Comparison of ENCODE assay signal across 8 cellular contexts in genomic region chrX:24055043-24055356, GRCh38. TPM values are rescaled to one million over a fixed set of nuclear protein-coding genes. Genes with fewer than 3 reads are reported as not detected.
DNase-seq lines count a peak whose midpoint lies in the region; ATAC-seq and TF ChIP-seq lines count a peak whose summit lies in the region.

No MANE protein-coding gene starts in this region.

- no peak overlapping the region for H3K9ac ChIP-seq in DND-41 (ENCODE audit: low read depth, low read length)

- no peak for TF ChIP-seq CTCF in DND-41 (IDR thresholded peaks at IDR 0.05; ENCODE audit: borderline replicate concordance, extremely low read depth, low read length, poor library complexity, severe bottlenecking)
- TF ChIP-seq CTCF in activated CD8-positive, alpha-beta T cell treated with anti-CD3 and anti-CD28 coated beads for 36 hours (IDR thresholded peaks at IDR 0.05), result no peak
- no peak for TF ChIP-seq CTCF in left lung (IDR thresholded peaks at IDR 0.05)
- TF ChIP-seq CTCF in uterus (IDR thresholded peaks at IDR 0.05), result no peak

- TF ChIP-seq POLR2A in uterus (IDR thresholded peaks at IDR 0.05), result no peak

- H3K27ac Mint-ChIP-seq in activated CD8-positive, alpha-beta T cell treated with anti-CD3 and anti-CD28 coated beads for 36 hours, result no peak overlapping the region

- no peaks in the 10 kb centered on the region for H3K27me3 Mint-ChIP-seq in activated CD8-positive, alpha-beta T cell treated with anti-CD3 and anti-CD28 coated beads for 36 hours

- H3K27ac ChIP-seq in DND-41 (ENCODE audit: low read length) (no peak overlapping the region; the same call in 1 of the 2 replicates), left lung (peak overlapping the region; percentile 87 to 92), uterus (peak overlapping the region in 1 of 2 donors; percentile 93)

- no peaks in the 10 kb centered on the region; the same call in 1 of the 2 replicates for H4K20me1 ChIP-seq in DND-41 (ENCODE audit: insufficient read depth, low read length)

- no peak for DNase-seq in DND-41
- DNase-seq in activated CD8-positive, alpha-beta T cell treated with anti-CD3 and anti-CD28 coated beads for 36 hours, result no peak
- no peak for DNase-seq in left lung
- no peak for DNase-seq in uterus
- no peak for DNase-seq in cerebellar nuclear complex (lab: John Stamatoyannopoulos, UW)
- DNase-seq in activated CD8-positive, alpha-beta memory T cell treated with anti-CD3 and anti-CD28 coated beads, Interleukin-2, amount 50 U/mL, for 4 hours, result no peak
- no peak for DNase-seq in dermis blood vessel endothelial cell

- H3K27me3 ChIP-seq in DND-41 (ENCODE audit: insufficient read depth, low read length, poor library complexity), result no peaks in the 10 kb centered on the region
- no peaks in the 10 kb centered on the region for H3K27me3 ChIP-seq in left lung
- H3K27me3 ChIP-seq in uterus, result no peaks in the 10 kb centered on the region

- peak overlapping the region; percentile 84 for H2AFZ ChIP-seq in DND-41 (ENCODE audit: low read depth, low read length)

- H3K4me1 ChIP-seq in DND-41 (ENCODE audit: insufficient read depth, low read length) (peaks cover 11% of the 10 kb centered on the region; the same call in 1 of the 2 replicates), left lung (no peaks in the 10 kb centered on the region), uterus (peaks cover 0 to 3% of the 10 kb centered on the region in 2 donors)

- peaks cover 6% of the 10 kb centered on the region for H3K4me1 Mint-ChIP-seq in activated CD8-positive, alpha-beta T cell treated with anti-CD3 and anti-CD28 coated beads for 36 hours (ENCODE audit: low read depth)

- H3K4me3 Mint-ChIP-seq in activated CD8-positive, alpha-beta T cell treated with anti-CD3 and anti-CD28 coated beads for 36 hours, result no peak overlapping the region

- peaks cover 27% of the 10 kb centered on the region for H3K36me3 ChIP-seq in DND-41 (ENCODE audit: insufficient read depth, low read length)
- peaks cover 0 to 30% of the 10 kb centered on the region in 2 donors for H3K36me3 ChIP-seq in left lung
- no peaks in the 10 kb centered on the region for H3K36me3 ChIP-seq in uterus

- H3K4me3 ChIP-seq in DND-41 (ENCODE audit: low read depth in 1 of 2, low read length in 2 of 2) (no peak overlapping the region; a peak in 1 of 4 replicates), left lung (no peak overlapping the region), uterus (peak overlapping the region; percentile 75 to 80)

- H3K9me3 ChIP-seq in DND-41 (ENCODE audit: insufficient read depth, low read length, severe bottlenecking) (no peaks in the 10 kb centered on the region), left lung (no peaks in the 10 kb centered on the region), uterus (no peaks in the 10 kb centered on the region)

- CTCF ChIA-PET in activated CD8-positive, alpha-beta T cell treated with anti-CD3 and anti-CD28 coated beads for 36 hours (lab: Charles Lee), result interaction anchor here (0.7 to 3.1 kb wide), 10 partner anchors 8 to 272 kb away, joined by 3 to 42 read pairs (median 4); partner anchors contain the start of genes APOO, CXorf58, KLHL15 and SAT1

- peaks cover 16% of the 10 kb centered on the region for H3K36me3 Mint-ChIP-seq in activated CD8-positive, alpha-beta T cell treated with anti-CD3 and anti-CD28 coated beads for 36 hours (ENCODE audit: low read depth)

- no peak overlapping the region for H3K4me2 ChIP-seq in DND-41 (ENCODE audit: insufficient read depth, low read length)

- H3K9me3 Mint-ChIP-seq in activated CD8-positive, alpha-beta T cell treated with anti-CD3 and anti-CD28 coated beads for 36 hours, result no peaks in the 10 kb centered on the region

- POLR2A ChIA-PET in activated CD8-positive, alpha-beta T cell treated with anti-CD3 and anti-CD28 coated beads for 36 hours (lab: Charles Lee), result interaction anchor here (0.9 to 3.5 kb wide), 11 partner anchors 11 to 301 kb away, joined by 3 to 20 read pairs (median 6); partner anchors contain the start of genes KLHL15 and SAT1

- intact Hi-C loops in activated CD8-positive, alpha-beta T cell treated with anti-CD3 and anti-CD28 coated beads for 36 hours (cut with micrococcal nuclease), result loop anchor here (10.0 kb wide), 1 partner anchor 150 kb away; the partner anchor contains the start of genes APOO and CXorf58
- intact Hi-C loops in left lung (cut with DNase I), result no loop called here
- intact Hi-C loops in uterus (cut with DNase I; ENCODE audit: low total_unique reads), result no loop called here

- peak; percentile 33 for ATAC-seq in DND-41 (ENCODE audit: insufficient read depth, low read depth)
- peak; percentile 17 for ATAC-seq in HG02588 (IDR thresholded peaks at IDR 0.05; ENCODE audit: unreplicated experiment)
- ATAC-seq in activated CD8-positive, alpha-beta T cell treated with anti-CD3 and anti-CD28 coated beads for 36 hours, result peak; percentile 4
- ATAC-seq in left lung, result peak; percentile 18

- peaks cover 30% of the 10 kb centered on the region for H3K79me2 ChIP-seq in DND-41 (ENCODE audit: insufficient read depth, low read length)

RNA-seq across cellular contexts. Expression of gene EIF2S3, which starts 0.2 kb away (rescaled TPM):
- total RNA-seq in activated CD8-positive, alpha-beta T cell treated with anti-CD3 and anti-CD28 coated beads for 36 hours, result 100 to 1,000 TPM; 350 to 366 TPM
- 100 to 1,000 TPM; 140 to 169 TPM for total RNA-seq in left lung
- total RNA-seq in uterus, result 100 to 1,000 TPM in 2 of 4 donors, 10 to 100 TPM in 2; 86.8 to 374 (median 152) TPM
- 222 and 303 TPM in 2 replicates for total RNA-seq in dermis blood vessel endothelial cell

RNA-seq across cellular contexts. Expression of gene KLHL15, which starts 28.0 kb away (rescaled TPM):
- total RNA-seq in activated CD8-positive, alpha-beta T cell treated with anti-CD3 and anti-CD28 coated beads for 36 hours, result 10 to 100 TPM; 13.1 to 14.0 TPM
- total RNA-seq in left lung (1 to 10 TPM; 5.8 to 6.2 TPM), uterus (10 to 100 TPM in 3 of 4 donors, 1 to 10 TPM in 1; 8.7 to 47.1 (median 17.7) TPM), dermis blood vessel endothelial cell (9.4 and 10.0 TPM in 2 replicates)

Comparison
In these comparisons a context has a peak if more than half of its experiments do, and no peak if none do; other contexts are left out.
1. H3K4me3 ChIP-seq: peak in uterus (2 of 2); none in DND-41 (0 of 2) and left lung (0 of 2).
2. Peak in every context shown above with its lines, with median percentiles within 50 percentile points of each other: ATAC-seq.